Comparison of ENCODE assay signal across 15 cellular contexts in the genomic region with DNA sequence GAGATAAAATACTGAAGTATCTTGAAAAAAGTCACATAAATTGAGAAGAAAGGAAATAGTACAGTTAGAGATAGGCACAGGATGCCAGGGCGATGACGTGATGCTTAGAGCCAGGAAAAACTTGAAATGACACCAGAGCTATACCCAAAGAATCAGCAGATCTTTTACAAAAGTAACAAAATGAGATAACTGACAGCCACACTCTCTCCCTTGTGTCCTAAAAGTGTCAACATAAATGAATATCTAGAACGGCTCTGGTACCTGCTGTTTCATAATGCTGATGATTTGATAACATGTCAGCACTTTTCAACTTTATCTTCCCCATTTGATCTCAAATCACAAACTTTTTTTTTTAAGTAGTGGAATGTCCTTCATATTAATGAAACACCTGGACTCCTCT.
"Had no signal": no experiment of that assay in that cellular context is flagged by ENCODE, and none has a peak within 500 bp of the region (broad histone marks: within the 10 kb centered on the region; RNA-seq: fewer than 3 reads in every experiment).

No MANE protein-coding gene starts in this region.

- DNase-seq: activated CD4-positive, alpha-beta memory T cell treated with anti-CD3 and anti-CD28 coated beads for 36 hours; activated CD8-positive, alpha-beta memory T cell treated with anti-CD3 and anti-CD28 coated beads, Interleukin-2, amount 10 ng/mL, durations not matched to agents 7 days and 5 days; activated naive CD4-positive, alpha-beta T cell treated with anti-CD3 and anti-CD28 coated beads, Interleukin-2, amount 10 ng/mL, durations not matched to agents 7 days and 5 days; activated T-cell treated with anti-CD3 and anti-CD28 coated beads, Interleukin-2, amount 50 U/mL, for 1 hour; hypothalamus; left ventricle myocardium inferior; mesendoderm; occipital lobe; right lobe of liver; stimulated activated CD4-positive, alpha-beta T cell treated with anti-CD3 and anti-CD28 coated beads, Interleukin-2, amount 100 ng/mL, for 24 hours; stomach; T-helper 9 cell; WERI-Rb-1 had no signal

- H3K4me1 ChIP-seq: left ventricle myocardium inferior, prostate gland, right lobe of liver, stomach had no signal

- H3K4me3 ChIP-seq: cardiac muscle cell, left ventricle myocardium inferior, prostate gland, right lobe of liver, stomach had no signal

- H3K27me3 ChIP-seq: cardiac muscle cell, right lobe of liver, stomach had no signal

- ATAC-seq: activated CD8-positive, alpha-beta memory T cell treated with anti-CD3 and anti-CD28 coated beads, Interleukin-2, amount 10 ng/mL, durations not matched to agents 7 days and 5 days had no signal

- H3K27ac ChIP-seq: cardiac muscle cell, left ventricle myocardium inferior, prostate gland, right lobe of liver, stomach, WERI-Rb-1 had no signal

- H3K36me3 ChIP-seq: cardiac muscle cell, prostate gland, right lobe of liver, WERI-Rb-1 had no signal

- H3K9me3 ChIP-seq: left ventricle myocardium inferior, prostate gland, right lobe of liver, stomach had no signal
